Comparison of ENCODE assay signal across 13 cellular contexts in the genomic region with DNA sequence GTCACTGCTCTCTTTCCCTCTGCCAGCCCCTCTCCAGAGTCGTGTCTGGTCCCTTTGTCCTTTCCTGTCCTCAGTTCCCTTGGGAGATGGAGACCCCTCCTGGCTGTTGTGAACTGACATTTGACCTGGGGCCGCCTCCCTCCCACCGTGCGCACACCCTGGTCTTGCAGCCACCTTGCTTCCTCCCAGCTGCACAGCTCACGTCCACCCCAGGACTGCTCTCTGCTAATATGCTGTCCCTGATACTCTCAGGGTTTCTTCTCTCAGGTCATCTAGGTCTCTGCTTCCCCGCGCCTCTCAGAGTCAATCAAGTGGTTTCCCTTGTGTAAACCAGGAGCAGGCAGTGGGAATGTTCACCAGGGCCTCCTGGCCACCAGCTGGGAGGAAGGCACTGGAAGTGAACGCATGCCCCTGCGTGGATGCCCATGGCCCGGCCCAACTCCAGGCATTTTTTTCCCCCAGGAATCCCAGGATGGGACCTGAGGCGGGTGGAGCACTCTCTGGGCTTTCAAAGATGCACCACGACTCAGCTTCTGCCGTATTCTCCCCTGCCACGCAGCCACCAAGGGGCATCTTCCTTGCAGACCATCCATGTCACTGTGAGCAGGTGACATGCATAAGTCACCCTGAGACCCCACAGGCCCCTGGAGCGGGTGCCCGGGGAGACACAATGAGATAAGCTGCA.
"Had no signal": no experiment of that assay in that cellular context is flagged by ENCODE, and none has a peak within 500 bp of the region (broad histone marks: within the 10 kb centered on the region; RNA-seq: fewer than 3 reads in every experiment).

No MANE protein-coding gene starts in this region.

- H3K4me3 Mint-ChIP-seq: activated naive CD4-positive, alpha-beta T cell treated with anti-CD3 and anti-CD28 coated beads for 36 hours; activated T-helper 17 cell treated with anti-CD3 and anti-CD28 coated beads, Interleukin-2, amount 50 U/mL, for 72 hours; memory B cell; naive thymus-derived CD8-positive, alpha-beta T cell had no signal

- DNase-seq: activated CD4-positive, alpha-beta T cell treated with anti-CD3 and anti-CD28 coated beads, Interleukin-2, amount 50 U/mL, for 4 hours; activated naive CD4-positive, alpha-beta T cell treated with anti-CD3 and anti-CD28 coated beads for 36 hours; occipital lobe; stimulated activated CD4-positive, alpha-beta T cell treated with anti-CD3 and anti-CD28 coated beads, Interleukin-1b, Interleukin-23, amount 100 ng/mL, for 48 hours; stomach; T-helper 2 cell; testis had no signal

- H3K36me3 ChIP-seq: heart right ventricle, prostate gland, stomach had no signal

- H3K9me3 ChIP-seq: prostate gland, testis had no signal

- H3K4me1 ChIP-seq: heart right ventricle, testis had no signal

- H3K36me3 Mint-ChIP-seq: memory B cell had no signal

- ATAC-seq: activated T-helper 17 cell treated with anti-CD3 and anti-CD28 coated beads, Interleukin-2, amount 50 U/mL, for 72 hours; heart right ventricle; naive thymus-derived CD8-positive, alpha-beta T cell; sciatic nerve had no signal

- H3K27ac ChIP-seq: heart right ventricle, prostate gland, stomach, testis had no signal

- H3K4me3 ChIP-seq: heart right ventricle, prostate gland, stomach, testis had no signal

- H3K27me3 ChIP-seq: testis had no signal

- H3K4me1 Mint-ChIP-seq: activated T-helper 17 cell treated with anti-CD3 and anti-CD28 coated beads, Interleukin-2, amount 50 U/mL, for 72 hours; memory B cell; naive thymus-derived CD8-positive, alpha-beta T cell had no signal

- H3K27ac Mint-ChIP-seq: activated naive CD4-positive, alpha-beta T cell treated with anti-CD3 and anti-CD28 coated beads for 36 hours; activated T-helper 17 cell treated with anti-CD3 and anti-CD28 coated beads, Interleukin-2, amount 50 U/mL, for 72 hours; memory B cell had no signal
